In genomic region chr11:71118671-71119250, GRCh38 we compare ENCODE assay signal across 35 cellular contexts.
"Had no signal": no experiment of that assay in that cellular context is flagged by ENCODE, and none has a peak within 500 bp of the region (broad histone marks: within the 10 kb centered on the region; RNA-seq: fewer than 3 reads in every experiment).

No MANE protein-coding gene starts in this region.

- H3K27ac ChIP-seq: ascending aorta, breast epithelium, Peyer's patch, RWPE1, VCaP had no signal

- ATAC-seq: activated CD8-positive, alpha-beta T cell treated with anti-CD3 and anti-CD28 coated beads, Interleukin-2, amount 10 ng/mL, durations not matched to agents 7 days and 5 days; body of pancreas; PC-3; Right ventricle myocardium inferior; SK-N-SH treated with all-trans-retinoic acid at 6 μM for 48 hours had no signal

- H3K27me3 ChIP-seq: ascending aorta, body of pancreas, breast epithelium, Peyer's patch had no signal

- H3K9me3 ChIP-seq: ascending aorta, body of pancreas, breast epithelium, Peyer's patch had no signal

- DNase-seq: activated B cell treated with CpG ODN at 0.5 μM for 24 hours; activated CD4-positive, alpha-beta T cell treated with anti-CD3 and anti-CD28 coated beads for 48 hours; activated CD4-positive, alpha-beta T cell treated with anti-CD3 and anti-CD28 coated beads, Interleukin-2, amount 50 U/mL, for 48 hours; activated CD4-positive, CD25-positive, alpha-beta regulatory T cell treated with anti-CD3 and anti-CD28 coated beads, Interleukin-2, amount 50 U/mL, for 72 hours; activated CD8-positive, alpha-beta T cell treated with anti-CD3 and anti-CD28 coated beads, Interleukin-2, amount 10 ng/mL, durations not matched to agents 7 days and 5 days; activated gamma-delta T cell; activated naive CD4-positive, alpha-beta T cell treated with Interleukin-2 at 50 U/mL for 16 hours; activated naive CD8-positive, alpha-beta T cell treated with anti-CD3 and anti-CD28 coated beads, Interleukin-2, amount 10 ng/mL, durations not matched to agents 7 days and 5 days; activated T-cell treated with anti-CD3 and anti-CD28 coated beads, Interleukin-2, amount 50 U/mL, for 24 hours; amygdala; body of pancreas; Karpas-422; KBM-7; NCI-H1105 treated with DMSO at 0.1 percent for 48 hours; NCI-H1436; NCI-H1694; NCI-H1930; NCI-H2081 treated with DMSO at 0.1 percent for 48 hours; NCI-H226; NCI-H446 treated with DMSO at 0.1 percent for 48 hours; NCI-H524; NCI-H69; NK-92 treated with Interleukin-12 subunit alpha and Interleukin-12 subunit beta, amount 100 ng/mL, for 24 hours; PC-3; Peyer's patch; SIG-M5; T-helper 1 cell; T-helper 2 cell; T-helper 9 cell had no signal

- H3K4me1 ChIP-seq: ascending aorta, breast epithelium, Peyer's patch had no signal

- H3K4me3 ChIP-seq: ascending aorta, body of pancreas, breast epithelium, Peyer's patch had no signal

- H3K36me3 ChIP-seq: ascending aorta, breast epithelium, Peyer's patch had no signal
